In genomic region chr15:101642361-101642760, GRCh38 we compare ENCODE assay signal across 8 cellular contexts. TPM values are rescaled to one million over a fixed set of nuclear protein-coding genes. Genes with fewer than 3 reads are reported as not detected.
DNase-seq lines count a peak whose midpoint lies in the region; ATAC-seq, FAIRE-seq and TF ChIP-seq lines count a peak whose summit lies in the region.

No MANE protein-coding gene starts in this region.

- H3K4me3 ChIP-seq in RWPE2 (ENCODE audit: severe bottlenecking) (no peak overlapping the region), esophagus muscularis mucosa (no peak overlapping the region), psoas muscle (no peak overlapping the region), tibial artery (no peak overlapping the region)

- in situ Hi-C loops in GM13977 (cut with MboI; ENCODE audit: low pct_unique_long_range_greater_than_20kb, low sequenced_read_pairs, unreplicated experiment) = loop anchor here (5.0 kb wide), 1 partner anchor 345 kb away; the partner anchor contains the start of gene SNRPA1

- no peak for FAIRE-seq in HTR-8/SVneo (lab: Jason Lieb, UNC)

- H3K27ac ChIP-seq in RWPE2 (ENCODE audit: poor library complexity, severe bottlenecking) = peak overlapping the region; percentile 3
- peak overlapping the region; percentile 39 to 51 (median 42) for H3K27ac ChIP-seq in esophagus muscularis mucosa (replicated peaks in 1 of 4)
- H3K27ac ChIP-seq in psoas muscle = peak overlapping the region; percentile 71
- no peak overlapping the region for H3K27ac ChIP-seq in tibial artery

- H3K4me1 ChIP-seq in RWPE2 (ENCODE audit: insufficient read depth, poor library complexity, severe bottlenecking) (peaks cover 14% of the 10 kb centered on the region), esophagus muscularis mucosa (peaks cover 12 to 26% (median 19%) of the 10 kb centered on the region in 4 donors), psoas muscle (peaks cover 30% of the 10 kb centered on the region), tibial artery (peaks cover 0 to 6% (median 6%) of the 10 kb centered on the region in 4 donors)

- TF ChIP-seq CTCF in GM13977 (IDR thresholded peaks at IDR 0.05; ENCODE audit: extremely low read depth, insufficient read depth, missing control alignments) (peak; percentile 6), RWPE2 (IDR thresholded peaks at IDR 0.05; ENCODE audit: poor library complexity, severe bottlenecking) (no peak), esophagus muscularis mucosa (IDR thresholded peaks at IDR 0.05) (no peak), psoas muscle (IDR thresholded peaks at IDR 0.05) (no peak), tibial artery (IDR thresholded peaks at IDR 0.05) (no peak)

- H3K9me3 ChIP-seq in RWPE2 (ENCODE audit: severe bottlenecking) (no peaks in the 10 kb centered on the region), esophagus muscularis mucosa (no peaks in the 10 kb centered on the region), psoas muscle (no peaks in the 10 kb centered on the region), tibial artery (no peaks in the 10 kb centered on the region)

- intact Hi-C loops in esophagus muscularis mucosa (cut with DNase I) = loop anchor here (5.0 kb wide), 1 partner anchor 345 kb away; the partner anchor contains the start of gene SNRPA1
- intact Hi-C loops in psoas muscle (cut with DNase I) = loop anchor here in 1 of 2 donors (5.0 kb wide), 1 partner anchor 345 kb away; the partner anchor contains the start of gene SNRPA1
- intact Hi-C loops in tibial artery (cut with DNase I; ENCODE audit: low total_unique reads) = loop anchor here (5.0 kb wide), 1 partner anchor 340 kb away; no protein-coding TSS in a partner anchor

- DNase-seq in GM13977 (ENCODE audit: low spot score) (no peak), RWPE2 (ENCODE audit: low spot score) (no peak), esophagus muscularis mucosa (ENCODE audit: extremely low spot score) (no peak), psoas muscle (no peak), HTR-8/SVneo (ENCODE audit: insufficient read length, low spot score) (no peak), tibial artery (no peak), GF-D8 (lab: John Stamatoyannopoulos, UW) (no peak)

- TF ChIP-seq EP300 in esophagus muscularis mucosa (IDR thresholded peaks at IDR 0.05) = no peak

- TF ChIP-seq POLR2A in esophagus muscularis mucosa (IDR thresholded peaks at IDR 0.05; ENCODE audit: low read depth) = no peak

- peaks cover 71% of the 10 kb centered on the region for H3K36me3 ChIP-seq in RWPE2 (ENCODE audit: low read depth)
- H3K36me3 ChIP-seq in esophagus muscularis mucosa = peaks cover 39 to 84% (median 62%) of the 10 kb centered on the region in 4 donors
- H3K36me3 ChIP-seq in psoas muscle (ENCODE audit: insufficient read depth in 1 of 2, low read depth in 1 of 2) = peaks cover 9 to 82% of the 10 kb centered on the region in 2 donors
- H3K36me3 ChIP-seq in tibial artery = peaks cover 43 to 80% (median 67%) of the 10 kb centered on the region in 3 donors

- WGBS in esophagus muscularis mucosa = 59% methylated on average over 11 of the region's 11 CpGs
- 49 to 52% (median 51%) methylated on average over 11 of the region's 11 CpGs for WGBS in psoas muscle, 3 donors

- ATAC-seq in RWPE2 (ENCODE audit: low read depth) = no peak
- ATAC-seq in psoas muscle = no peak
- no peak for ATAC-seq in GM19395 (IDR thresholded peaks at IDR 0.05; ENCODE audit: unreplicated experiment)

- no peaks in the 10 kb centered on the region for H3K27me3 ChIP-seq in RWPE2 (ENCODE audit: insufficient read depth, poor library complexity, severe bottlenecking)
- H3K27me3 ChIP-seq in esophagus muscularis mucosa = no peaks in the 10 kb centered on the region
- H3K27me3 ChIP-seq in psoas muscle (ENCODE audit: insufficient read depth in 3 of 3, low read length in 2 of 3) = no peaks in the 10 kb centered on the region
- no peaks in the 10 kb centered on the region for H3K27me3 ChIP-seq in tibial artery

RNA-seq across cellular contexts. Expression of gene TM2D3, which starts 9.8 kb away (rescaled TPM):
- total RNA-seq in esophagus muscularis mucosa (10 to 100 TPM; 35.5 to 50.5 (median 40.5) TPM), psoas muscle (10 to 100 TPM; 34.8 to 46.9 (median 41.3) TPM)
- 10 to 100 TPM; 30.4 to 69.6 (median 59.2) TPM for polyA plus RNA-seq in psoas muscle

Comparison
In these comparisons a context has a peak if more than half of its experiments do, and no peak if none do; other contexts are left out.
1. H3K27ac ChIP-seq: peak in RWPE2 (single experiment), esophagus muscularis mucosa (4 of 4) and psoas muscle (single experiment); none in tibial artery (0 of 2).